15 cellular contexts compared by ENCODE assay signal in the genomic region with DNA sequence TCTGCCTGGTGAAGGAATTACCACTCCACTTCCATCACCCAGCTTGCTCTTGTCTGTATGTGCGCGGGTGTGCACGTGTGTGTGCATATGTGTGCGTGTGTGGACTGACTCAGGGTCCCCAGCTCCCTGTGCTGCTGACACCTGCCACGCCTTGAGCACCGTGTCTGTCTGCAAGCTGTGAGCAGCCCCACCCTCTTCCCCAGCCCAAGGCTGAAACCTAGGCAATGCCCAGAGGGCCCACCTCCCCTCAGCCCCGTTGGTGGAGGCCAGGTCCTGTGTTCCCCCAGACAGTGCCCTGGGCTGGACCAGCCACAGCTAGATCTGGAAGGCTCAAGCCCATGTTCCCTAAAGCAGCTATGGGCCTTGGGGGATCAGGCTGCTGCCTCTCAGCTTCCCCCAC. TPM values are rescaled to one million over a fixed set of nuclear protein-coding genes. Genes with fewer than 3 reads are reported as not detected.
DNase-seq lines count a peak whose midpoint lies in the region; ATAC-seq, FAIRE-seq and TF ChIP-seq lines count a peak whose summit lies in the region.
"Had no signal": no experiment of that assay in that cellular context is flagged by ENCODE, and none has a peak within 500 bp of the region (broad histone marks: within the 10 kb centered on the region; RNA-seq: fewer than 3 reads in every experiment).

No MANE protein-coding gene starts in this region.

- peaks cover 40 to 54% (median 45%) of the 10 kb centered on the region in 10 experiments for H3K4me1 ChIP-seq in BLaER1 treated with 17β-estradiol and CSF1 and Interleukin-3, amounts not matched to agents 10 nM and 100 nM
- H3K4me1 ChIP-seq in DOHH2 (ENCODE audit: control insufficient read depth, low read length), result peaks cover 23% of the 10 kb centered on the region
- no peaks in the 10 kb centered on the region for H3K4me1 ChIP-seq in Caco-2

- no peaks in the 10 kb centered on the region for H3K27me3 Mint-ChIP-seq in activated T-helper 17 cell treated with anti-CD3 and anti-CD28 coated beads, Interleukin-2, amount 50 U/mL, for 72 hours
- H3K27me3 Mint-ChIP-seq in nephron (ENCODE audit: low read depth) (no peaks in the 10 kb centered on the region), Caco-2 (ENCODE audit: insufficient read depth, unreplicated experiment) (no peaks in the 10 kb centered on the region)

- no peak for TF ChIP-seq POLR2A in H54 (IDR thresholded peaks at IDR 0.05; ENCODE audit: low read depth, low read length)

- H3F3A ChIP-seq in DOHH2 (ENCODE audit: control insufficient read depth, insufficient read depth), result no peaks in the 10 kb centered on the region

- no peak overlapping the region for H3K27ac Mint-ChIP-seq in activated T-helper 17 cell treated with anti-CD3 and anti-CD28 coated beads, Interleukin-2, amount 50 U/mL, for 72 hours
- no peak overlapping the region for H3K27ac Mint-ChIP-seq in nephron
- H3K27ac Mint-ChIP-seq in Caco-2 (ENCODE audit: unreplicated experiment), result no peak overlapping the region

- H3K36me3 ChIP-seq in BLaER1 treated with 17β-estradiol and CSF1 and Interleukin-3, amounts not matched to agents 10 nM and 100 nM, result peaks cover 0 to 2% (median 0%) of the 10 kb centered on the region in 11 experiments; a peak in 4 of 22 replicates
- H3K36me3 ChIP-seq in DOHH2 (ENCODE audit: control insufficient read depth, low read length), result 0 out of 2 replicates have a peak, but pooled peaks cover 3% of the 10 kb centered on the region
- no peaks in the 10 kb centered on the region for H3K36me3 ChIP-seq in Caco-2 (ENCODE audit: control insufficient read depth, insufficient read depth, low read length)
- H3K36me3 ChIP-seq: lower lobe of right lung, right atrium auricular region had no signal

- peak overlapping the region; percentile 60 to 86 (median 79); a peak in 21 of 22 replicates for H3K4me2 ChIP-seq in BLaER1 treated with 17β-estradiol and CSF1 and Interleukin-3, amounts not matched to agents 10 nM and 100 nM
- H3K4me2 ChIP-seq in DOHH2 (ENCODE audit: low read length), result peak overlapping the region; percentile 74; the same call in 1 of the 2 replicates

- H3K27me3 ChIP-seq in BLaER1 treated with 17β-estradiol and CSF1 and Interleukin-3, amounts not matched to agents 10 nM and 100 nM, result peaks cover 47 to 87% (median 75%) of the 10 kb centered on the region in 11 experiments
- no peaks in the 10 kb centered on the region for H3K27me3 ChIP-seq in DOHH2 (ENCODE audit: control insufficient read depth, low read length)
- H3K27me3 ChIP-seq in Caco-2 (replicated peaks; ENCODE audit: control insufficient read depth, insufficient read depth, low read length), result no peaks in the 10 kb centered on the region
- H3K27me3 ChIP-seq: esophagus muscularis mucosa, right atrium auricular region had no signal

- peaks cover 0 to 19% (median 8%) of the 10 kb centered on the region in 11 experiments; a peak in 10 of 22 replicates for H3K9me3 ChIP-seq in BLaER1 treated with 17β-estradiol and CSF1 and Interleukin-3, amounts not matched to agents 10 nM and 100 nM (replicated peaks in 1 of 11)
- H3K9me3 ChIP-seq in DOHH2 (ENCODE audit: control insufficient read depth, insufficient read depth, low read length) (no peaks in the 10 kb centered on the region), Caco-2 (no peaks in the 10 kb centered on the region)
- H3K9me3 ChIP-seq: lower lobe of right lung, right atrium auricular region had no signal

- H4K20me1 ChIP-seq in BLaER1 treated with 17β-estradiol and CSF1 and Interleukin-3, amounts not matched to agents 10 nM and 100 nM, result peaks cover 12 to 38% (median 27%) of the 10 kb centered on the region in 11 experiments; a peak in 19 of 22 replicates
- no peaks in the 10 kb centered on the region for H4K20me1 ChIP-seq in DOHH2 (ENCODE audit: control insufficient read depth, insufficient read depth, low read depth, low read length)

- H3K9me3 Mint-ChIP-seq in activated T-helper 17 cell treated with anti-CD3 and anti-CD28 coated beads, Interleukin-2, amount 50 U/mL, for 72 hours, result no peaks in the 10 kb centered on the region
- H3K9me3 Mint-ChIP-seq in nephron (peaks cover 29% of the 10 kb centered on the region), Caco-2 (ENCODE audit: unreplicated experiment) (no peaks in the 10 kb centered on the region)

- DNase-seq in RWPE1 (ENCODE audit: low spot score), result no peak
- no peak for DNase-seq in H54 (ENCODE audit: insufficient read length, low spot score)
- DNase-seq in D721Med (ENCODE audit: insufficient read length, low spot score), result no peak
- no peak for DNase-seq in Caco-2
- DNase-seq: activated CD4-positive, CD25-positive, alpha-beta regulatory T cell; GOT3; lower lobe of right lung; NCI-H2029; NCI-H446 treated with DMSO at 0.1 percent for 48 hours had no signal

- peak overlapping the region in 4 of 10 experiments; percentile 67 to 72 (median 70); a peak in 5 of 20 replicates for H3K4me3 ChIP-seq in BLaER1 treated with 17β-estradiol and CSF1 and Interleukin-3, amounts not matched to agents 10 nM and 100 nM
- H3K4me3 ChIP-seq in DOHH2 (ENCODE audit: low read length) (no peak overlapping the region), Caco-2 (ENCODE audit: low read depth, low read length) (no peak overlapping the region)
- H3K4me3 ChIP-seq: right atrium auricular region had no signal

- ATAC-seq in activated T-helper 17 cell treated with anti-CD3 and anti-CD28 coated beads, Interleukin-2, amount 50 U/mL, for 72 hours (replicated peaks), result no peak
- ATAC-seq: lower lobe of right lung had no signal

- FAIRE-seq in H54 (lab: Jason Lieb, UNC), result no peak
- FAIRE-seq in D721Med (lab: Jason Lieb, UNC), result no peak

- peak overlapping the region in 5 of 11 experiments; percentile 76 to 82 (median 80); a peak in 4 of 22 replicates for H3K9ac ChIP-seq in BLaER1 treated with 17β-estradiol and CSF1 and Interleukin-3, amounts not matched to agents 10 nM and 100 nM

- H3K9me2 ChIP-seq in DOHH2 (replicated peaks; ENCODE audit: control insufficient read depth, low read length), result no peaks in the 10 kb centered on the region

- peaks cover 3% of the 10 kb centered on the region for H3K36me3 Mint-ChIP-seq in activated T-helper 17 cell treated with anti-CD3 and anti-CD28 coated beads, Interleukin-2, amount 50 U/mL, for 72 hours (ENCODE audit: low read depth)
- H3K36me3 Mint-ChIP-seq in nephron (ENCODE audit: low read depth) (peaks cover 10% of the 10 kb centered on the region), Caco-2 (ENCODE audit: insufficient read depth, unreplicated experiment) (peaks cover under 1% of the 10 kb centered on the region)

- peaks cover 12% of the 10 kb centered on the region for H3K4me1 Mint-ChIP-seq in activated T-helper 17 cell treated with anti-CD3 and anti-CD28 coated beads, Interleukin-2, amount 50 U/mL, for 72 hours
- H3K4me1 Mint-ChIP-seq in nephron, result peaks cover 13% of the 10 kb centered on the region
- H3K4me1 Mint-ChIP-seq in Caco-2 (ENCODE audit: low read depth, unreplicated experiment), result peaks cover 6% of the 10 kb centered on the region

- peaks cover 27% of the 10 kb centered on the region for H3K79me2 ChIP-seq in DOHH2 (ENCODE audit: control insufficient read depth, low read length)

- intact Hi-C loops in Caco-2 (cut with micrococcal nuclease; ENCODE audit: unreplicated experiment), result no loop called here

- H3K27ac ChIP-seq in BLaER1 treated with 17β-estradiol and CSF1 and Interleukin-3, amounts not matched to agents 10 nM and 100 nM, result no peak overlapping the region
- H3K27ac ChIP-seq in DOHH2 (ENCODE audit: low read depth, low read length) (no peak overlapping the region), RWPE1 (no peak overlapping the region; the same call in 1 of the 2 replicates)
- H3K27ac ChIP-seq: esophagus muscularis mucosa, lower lobe of right lung, right atrium auricular region had no signal

- no TSS peak for BruUV-seq in Caco-2 (replicated peaks; lab: Mats Ljungman, UMichigan)

- H3K4me3 Mint-ChIP-seq in activated T-helper 17 cell treated with anti-CD3 and anti-CD28 coated beads, Interleukin-2, amount 50 U/mL, for 72 hours, result peak overlapping the region; percentile 93
- peak overlapping the region; percentile 79 to 87 (median 84) for H3K4me3 Mint-ChIP-seq in nephron
- H3K4me3 Mint-ChIP-seq in Caco-2 (ENCODE audit: unreplicated experiment), result no peak overlapping the region

- CTCF ChIA-PET in RWPE1 (lab: Yijun Ruan, JAX), result interaction anchor here (0.6 kb wide), 1 partner anchor 63 kb away, joined by 3 read pairs; no protein-coding TSS in a partner anchor
- CTCF ChIA-PET in Caco-2 (lab: Charles Lee), result no interaction called here

- POLR2A ChIA-PET in RWPE1 (lab: Yijun Ruan, JAX; ENCODE audit: low non-redundant PET) (no interaction called here), Caco-2 (lab: Charles Lee) (no interaction called here)

- TF ChIP-seq CTCF in DOHH2 (IDR thresholded peaks at IDR 0.05; ENCODE audit: low read depth, low read length, poor library complexity, severe bottlenecking), result no peak
- no peak for TF ChIP-seq CTCF in nephron (IDR thresholded peaks at IDR 0.05; ENCODE audit: unreplicated experiment in 3 of 3)
- no peak for TF ChIP-seq CTCF in RWPE1 (conservative IDR thresholded peaks at IDR 0.05; ENCODE audit: low read depth)
- no peak for TF ChIP-seq CTCF in D721Med (IDR thresholded peaks at IDR 0.05; ENCODE audit: insufficient read depth, missing control alignments)
- TF ChIP-seq CTCF in Caco-2 (IDR thresholded peaks at IDR 0.05; ENCODE audit: insufficient read depth in 1 of 2, low read depth in 1 of 2, low read length in 1 of 2, severe bottlenecking in 1 of 2, unreplicated experiment in 1 of 2), result no peak

RNA-seq across cellular contexts. Expression of a gene that starts 2.0 kb away (rescaled TPM):
- total RNA-seq in activated T-helper 17 cell treated with anti-CD3 and anti-CD28 coated beads, Interleukin-2, amount 50 U/mL, for 72 hours, result 10 to 100 TPM in 1 of 2 donors, 1 to 10 TPM in 1; 9.1 to 26.4 TPM
- total RNA-seq in Caco-2 (2022), result 23.8 and 26.3 TPM in 2 replicates

RNA-seq across cellular contexts. Expression of a gene that starts 46.1 kb away (rescaled TPM):
- under 1 TPM in 1 of 2 donors, not detected in 1; 0.13 TPM for total RNA-seq in activated T-helper 17 cell treated with anti-CD3 and anti-CD28 coated beads, Interleukin-2, amount 50 U/mL, for 72 hours
- 9.0 and 12.0 TPM in 2 replicates for total RNA-seq in Caco-2 (2022)
- total RNA-seq: esophagus muscularis mucosa, lower lobe of right lung, right atrium auricular region had no signal
